In the genomic region with DNA sequence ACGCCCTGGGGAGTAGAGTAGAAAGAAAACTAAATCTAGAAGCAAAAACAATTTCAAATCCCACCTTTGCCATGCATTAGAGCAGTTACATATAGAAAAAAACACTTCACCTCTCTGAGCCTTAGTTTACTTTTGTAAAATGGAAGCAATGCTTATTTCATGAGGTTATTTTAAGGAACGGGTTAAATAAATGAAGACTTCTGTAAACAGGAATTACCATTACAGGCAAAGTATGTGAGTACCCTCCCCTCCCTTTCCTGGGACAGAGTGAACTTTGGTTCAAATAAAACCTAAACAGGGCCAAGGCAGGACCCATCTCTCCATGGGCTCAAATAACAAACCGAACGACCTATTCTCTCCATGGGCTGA, we compare ENCODE assay signal across 23 cellular contexts. TPM values are rescaled to one million over a fixed set of nuclear protein-coding genes. Genes with fewer than 3 reads are reported as not detected.
DNase-seq lines count a peak whose midpoint lies in the region; ATAC-seq and TF ChIP-seq lines count a peak whose summit lies in the region.
"Had no signal": no experiment of that assay in that cellular context is flagged by ENCODE, and none has a peak within 500 bp of the region (broad histone marks: within the 10 kb centered on the region; RNA-seq: fewer than 3 reads in every experiment).

No MANE protein-coding gene starts in this region.

- no TSS peak for BruUV-seq in MCF 10A (replicated peaks; lab: Mats Ljungman, UMichigan)

- H3K4me1 Mint-ChIP-seq in MCF 10A (ENCODE audit: insufficient read depth, unreplicated experiment) (peaks cover 44% of the 10 kb centered on the region), progenitor cell of endocrine pancreas (ENCODE audit: low read depth) (peaks cover 51% of the 10 kb centered on the region)

- ATAC-seq in GM18517 (IDR thresholded peaks at IDR 0.05; ENCODE audit: unreplicated experiment) (no peak), Right ventricle myocardium superior (ENCODE audit: poor library complexity) (no peak)
- ATAC-seq: right cardiac atrium, upper lobe of right lung had no signal

- TF ChIP-seq CTCF in MCF 10A (IDR thresholded peaks at IDR 0.05; ENCODE audit: unreplicated experiment) (no peak), progenitor cell of endocrine pancreas (IDR thresholded peaks at IDR 0.05; ENCODE audit: unreplicated experiment) (no peak)

- CTCF ChIA-PET in MCF 10A (lab: Yijun Ruan, JAX), result interaction anchor here (2.6 kb wide), 1 partner anchor 26 kb away, joined by 13 read pairs; no protein-coding TSS in a partner anchor

- H3K27me3 Mint-ChIP-seq in MCF 10A (ENCODE audit: insufficient read depth, unreplicated experiment) (no peaks in the 10 kb centered on the region), progenitor cell of endocrine pancreas (no peaks in the 10 kb centered on the region)

- H3K4me3 Mint-ChIP-seq in MCF 10A (ENCODE audit: unreplicated experiment) (peak overlapping the region; percentile 35), progenitor cell of endocrine pancreas (ENCODE audit: low read depth) (no peak overlapping the region)
- H3K4me3 Mint-ChIP-seq: activated CD4-positive, alpha-beta T cell treated with anti-CD3 and anti-CD28 coated beads, Interleukin-2, amount 10 ng/mL, durations not matched to agents 7 days and 5 days; activated T-cell treated with anti-CD3 and anti-CD28 coated beads, Interleukin-2, amount 50 U/mL, for 24 hours; central memory CD8-positive, alpha-beta T cell; neural crest cell had no signal

- H3K36me3 Mint-ChIP-seq in MCF 10A (ENCODE audit: insufficient read depth, unreplicated experiment) (peaks cover 6% of the 10 kb centered on the region), progenitor cell of endocrine pancreas (ENCODE audit: insufficient read depth) (peaks cover 27% of the 10 kb centered on the region)

- H3K9me3 Mint-ChIP-seq in MCF 10A (ENCODE audit: unreplicated experiment) (no peaks in the 10 kb centered on the region), progenitor cell of endocrine pancreas (ENCODE audit: low read depth) (no peaks in the 10 kb centered on the region)
- H3K9me3 Mint-ChIP-seq: activated CD4-positive, alpha-beta T cell treated with anti-CD3 and anti-CD28 coated beads, Interleukin-2, amount 10 ng/mL, durations not matched to agents 7 days and 5 days; activated T-cell treated with anti-CD3 and anti-CD28 coated beads, Interleukin-2, amount 50 U/mL, for 24 hours; central memory CD8-positive, alpha-beta T cell; neural crest cell had no signal

- intact Hi-C loops in MCF 10A (cut with micrococcal nuclease), result no loop called here
- intact Hi-C loops in Right ventricle myocardium superior (cut with DNase I), result no loop called here

- POLR2A ChIA-PET in MCF 10A (lab: Yijun Ruan, JAX), result interaction anchor here (0.7 kb wide), 1 partner anchor 9 kb away, joined by 3 read pairs; no protein-coding TSS in a partner anchor

- DNase-seq in HT-29 (ENCODE audit: low spot score) (peak; percentile 42), MCF 10A (ENCODE audit: unreplicated experiment) (no peak), progenitor cell of endocrine pancreas (ENCODE audit: low spot score, unreplicated experiment) (no peak), Right ventricle myocardium superior (no peak), NCI-H2227 treated with DMSO at 0.1 percent for 48 hours (lab: John Stamatoyannopoulos, UW) (no peak)
- DNase-seq: activated CD4-positive, alpha-beta T cell treated with anti-CD3 and anti-CD28 coated beads, Interleukin-2, amount 10 ng/mL, durations not matched to agents 7 days and 5 days; activated gamma-delta T cell treated with Interleukin-2 at 50 U/mL for 16 hours; activated T-cell treated with anti-CD3 and anti-CD28 coated beads, Interleukin-2, amount 50 U/mL, for 24 hours; GOT3; right cardiac atrium; SHP77 treated with DMSO at 0.1 percent for 48 hours; stimulated activated CD4-positive, alpha-beta T cell treated with anti-CD3 and anti-CD28 coated beads, Interleukin-2, amount 100 ng/mL, for 48 hours; upper lobe of right lung had no signal

- H3K27ac Mint-ChIP-seq in MCF 10A (ENCODE audit: low read depth, unreplicated experiment) (no peak overlapping the region), progenitor cell of endocrine pancreas (peak overlapping the region; percentile 83)
- H3K27ac Mint-ChIP-seq: activated CD4-positive, alpha-beta T cell treated with anti-CD3 and anti-CD28 coated beads, Interleukin-2, amount 10 ng/mL, durations not matched to agents 7 days and 5 days; activated T-cell treated with anti-CD3 and anti-CD28 coated beads, Interleukin-2, amount 50 U/mL, for 24 hours had no signal

RNA-seq across cellular contexts. Expression of gene KRT15, which starts 4.5 kb away (rescaled TPM):
- total RNA-seq in HT-29 (2014; rRNA removed; shearing (Covaris generic)), result 14.1 and 15.9 TPM in 2 replicates
- total RNA-seq in MCF 10A (2022) (28.8 and 83.4 TPM in 2 replicates), progenitor cell of endocrine pancreas (2.9 TPM in 2 replicates), Right ventricle myocardium superior (not detected)
- total RNA-seq: activated CD4-positive, alpha-beta T cell treated with anti-CD3 and anti-CD28 coated beads, Interleukin-2, amount 10 ng/mL, durations not matched to agents 7 days and 5 days; G401; neural crest cell; OCI-LY7 had no signal

RNA-seq across cellular contexts. Expression of gene KRT19, which starts 4.9 kb away (rescaled TPM):
- 2,402 and 2,405 TPM in 2 replicates for total RNA-seq in HT-29 (2014; rRNA removed; shearing (Covaris generic))
- 0.68 TPM in 1 of 2 replicates, not detected in the other for total RNA-seq in MCF 10A (2022)
- 398 and 429 TPM in 2 replicates for total RNA-seq in progenitor cell of endocrine pancreas
- total RNA-seq in Right ventricle myocardium superior, result 0.46 TPM
- total RNA-seq: activated CD4-positive, alpha-beta T cell treated with anti-CD3 and anti-CD28 coated beads, Interleukin-2, amount 10 ng/mL, durations not matched to agents 7 days and 5 days; G401; LHCN-M2; OCI-LY7 had no signal

RNA-seq across cellular contexts. Expression of gene KRT13, which starts 17.8 kb away (rescaled TPM):
- total RNA-seq in HT-29 (2014; rRNA removed; shearing (Covaris generic)), result 35.5 and 45.8 TPM in 2 replicates
- not detected in 2 replicates for total RNA-seq in MCF 10A (2022)
- not detected in 2 replicates for total RNA-seq in progenitor cell of endocrine pancreas
- not detected for total RNA-seq in Right ventricle myocardium superior
- total RNA-seq: activated CD4-positive, alpha-beta T cell treated with anti-CD3 and anti-CD28 coated beads, Interleukin-2, amount 10 ng/mL, durations not matched to agents 7 days and 5 days; dermis microvascular lymphatic vessel endothelial cell; fibroblast of lung; G401; LHCN-M2; NCI-H460; neural crest cell; OCI-LY7; right cardiac atrium had no signal

RNA-seq across cellular contexts. Expression of gene KRT36, which starts 33.5 kb away (rescaled TPM):
- not detected in 2 replicates for total RNA-seq in HT-29 (2014; rRNA removed; shearing (Covaris generic))
- not detected in 2 replicates for total RNA-seq in MCF 10A (2022)
- total RNA-seq in progenitor cell of endocrine pancreas, result not detected in 2 replicates
- total RNA-seq in Right ventricle myocardium superior, result not detected
- total RNA-seq: activated CD4-positive, alpha-beta T cell treated with anti-CD3 and anti-CD28 coated beads, Interleukin-2, amount 10 ng/mL, durations not matched to agents 7 days and 5 days; dermis microvascular lymphatic vessel endothelial cell; fibroblast of lung; G401; LHCN-M2; mucosa of descending colon; NCI-H460; neural crest cell; OCI-LY7; right cardiac atrium; upper lobe of right lung had no signal

RNA-seq across cellular contexts. Expression of gene KRT35, which starts 42.3 kb away (rescaled TPM):
- total RNA-seq in HT-29 (2014; rRNA removed; shearing (Covaris generic)), result not detected in 2 replicates
- total RNA-seq in MCF 10A (2022), result not detected in 2 replicates
- not detected in 2 replicates for total RNA-seq in progenitor cell of endocrine pancreas
- total RNA-seq in Right ventricle myocardium superior, result not detected
- total RNA-seq: activated CD4-positive, alpha-beta T cell treated with anti-CD3 and anti-CD28 coated beads, Interleukin-2, amount 10 ng/mL, durations not matched to agents 7 days and 5 days; dermis microvascular lymphatic vessel endothelial cell; fibroblast of lung; G401; LHCN-M2; mucosa of descending colon; NCI-H460; neural crest cell; OCI-LY7; right cardiac atrium; upper lobe of right lung had no signal

Comparison
In these comparisons a context has a peak if more than half of its experiments do, and no peak if none do; other contexts are left out.
1. RNA of gene KRT19, which starts 4.9 kb away (total RNA-seq): 2,402 to 2,405 TPM in HT-29 and 398 to 429 TPM in progenitor cell of endocrine pancreas; 0.68 TPM in MCF 10A and 0.46 TPM in Right ventricle myocardium superior (single experiment); every median in the first group is over 100 times any median in the second.
2. RNA of gene KRT13, which starts 17.8 kb away (total RNA-seq): 35.5 to 45.8 TPM in HT-29; not detected in progenitor cell of endocrine pancreas, not detected in MCF 10A and not detected in Right ventricle myocardium superior (single experiment); every median in the first group is over 10 times any median in the second.